ENCODE assay signal across 28 cellular contexts in the genomic region with DNA sequence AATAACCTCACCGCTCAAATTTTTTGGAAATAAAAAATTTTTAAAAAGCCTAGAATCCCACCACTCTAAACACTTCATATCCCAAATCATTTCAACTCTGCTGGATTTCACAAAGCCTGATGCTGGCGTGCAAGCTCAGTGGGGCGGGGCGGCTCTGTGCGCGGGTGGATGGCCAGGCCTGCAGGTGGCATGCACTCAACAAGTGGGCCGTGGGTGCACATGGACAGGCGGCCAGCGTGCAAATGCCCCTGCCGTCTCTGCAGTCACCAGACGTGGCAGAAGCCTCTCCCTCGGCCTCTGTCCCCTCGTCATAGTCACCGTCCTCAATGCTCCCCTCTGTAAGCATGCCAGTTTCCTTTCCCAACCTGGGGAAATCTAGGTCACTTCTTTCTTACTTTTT. TPM values are rescaled to one million over a fixed set of nuclear protein-coding genes. Genes with fewer than 3 reads are reported as not detected.
DNase-seq lines count a peak whose midpoint lies in the region; ATAC-seq, FAIRE-seq and TF ChIP-seq lines count a peak whose summit lies in the region.
"Had no signal": no experiment of that assay in that cellular context is flagged by ENCODE, and none has a peak within 500 bp of the region (broad histone marks: within the 10 kb centered on the region; RNA-seq: fewer than 3 reads in every experiment).

No MANE protein-coding gene starts in this region.

- no peaks in the 10 kb centered on the region for H3K36me3 ChIP-seq in right lobe of liver
- H3K36me3 ChIP-seq in HepG2 (replicated peaks in 1 of 2; ENCODE audit: control insufficient read depth in 1 of 2, insufficient read depth in 2 of 2, low read length in 2 of 2): no peaks in the 10 kb centered on the region
- no peaks in the 10 kb centered on the region for H3K36me3 ChIP-seq in neuronal stem cell (replicated peaks in 1 of 2; ENCODE audit: control insufficient read depth in 2 of 2, insufficient read depth in 2 of 2, low read length in 2 of 2)
- H3K36me3 ChIP-seq in testis (ENCODE audit: low read depth, missing control alignments): no peaks in the 10 kb centered on the region

- CTCF ChIA-PET in HepG2 (lab: Yijun Ruan, JAX; ENCODE audit: low intra/inter-chr PET ratio, low total read pairs): no interaction called here

- H4K91ac ChIP-seq in neuronal stem cell (ENCODE audit: low read depth, low read length, poor library complexity): no peak overlapping the region

- H3K4ac ChIP-seq in neuronal stem cell (ENCODE audit: low read length): no peak overlapping the region

- peak overlapping the region; percentile 1 for H4K8ac ChIP-seq in neuronal stem cell (ENCODE audit: low read depth, low read length)

- no TSS peak for BruUV-seq in HepG2 (replicated peaks; lab: Mats Ljungman, UMichigan)

- intact Hi-C loops in right lobe of liver (cut with DNase I) (no loop called here), HepG2 (cut with micrococcal nuclease; ENCODE audit: unreplicated experiment) (no loop called here), testis (cut with DNase I; ENCODE audit: low total_unique reads) (no loop called here)

- TF ChIP-seq POLR2A in right lobe of liver (IDR thresholded peaks at IDR 0.05) (no peak), HepG2 (IDR thresholded peaks at IDR 0.05; ENCODE audit: insufficient read depth in 1 of 2, low read depth in 2 of 2, low read length in 2 of 2) (no peak), testis (IDR thresholded peaks at IDR 0.05) (no peak)

- H3K9me3 ChIP-seq in right lobe of liver (no peaks in the 10 kb centered on the region), HepG2 (ENCODE audit: low read length) (no peaks in the 10 kb centered on the region), neuronal stem cell (replicated peaks in 1 of 2; ENCODE audit: control insufficient read depth in 2 of 2, insufficient read depth in 1 of 2, low read depth in 1 of 2, low read length in 2 of 2) (no peaks in the 10 kb centered on the region), testis (no peaks in the 10 kb centered on the region)
- H3K9me3 ChIP-seq: A549 had no signal

- peak overlapping the region; percentile 41 for H3K18ac ChIP-seq in neuronal stem cell (ENCODE audit: low read length)

- peaks cover 7% of the 10 kb centered on the region for H3K4me1 Mint-ChIP-seq in chondrocyte (ENCODE audit: low read depth)

- H3K9ac ChIP-seq in HepG2 (ENCODE audit: insufficient read depth, low read depth, low read length) (no peak overlapping the region), neuronal stem cell (ENCODE audit: low read depth, low read length, poor library complexity) (peak overlapping the region; percentile 16)

- no peak overlapping the region for H3K23ac ChIP-seq in neuronal stem cell (ENCODE audit: low read depth, low read length, poor library complexity)

- 83% methylated on average over 6 of the region's 14 CpGs for WGBS in right lobe of liver (ENCODE audit: insufficient coverage, low coverage, low lambda C conversion rate, missing lambda C conversion rate)
- 55% methylated on average over 10 of the region's 14 CpGs for WGBS in HepG2 (ENCODE audit: low lambda C conversion rate)
- no CpG with 5 or more reads among the region's 14 CpGs for WGBS in neuronal stem cell (ENCODE audit: extremely low coverage in 2 of 2, insufficient read length in 2 of 2, insufficient replicate concordance in 1 of 2), 2 donors
- 95 to 98% methylated on average over 11 to 14 of the region's 14 CpGs for WGBS in testis, 2 donors

- no peak for TF ChIP-seq CTCF in right lobe of liver (IDR thresholded peaks at IDR 0.05)
- no peak for TF ChIP-seq CTCF in HepG2 (CRISPR knock-in tag; IDR thresholded peaks at IDR 0.05)
- TF ChIP-seq CTCF in chondrocyte (IDR thresholded peaks at IDR 0.05): no peak
- no peak for TF ChIP-seq CTCF in testis (IDR thresholded peaks at IDR 0.05)

- H2BK15ac ChIP-seq in neuronal stem cell (ENCODE audit: low read length): no peak overlapping the region

- H3K27ac Mint-ChIP-seq in chondrocyte (ENCODE audit: unreplicated experiment): no peak overlapping the region
- H3K27ac Mint-ChIP-seq: GM23338 had no signal

- H3K27me3 ChIP-seq in right lobe of liver (no peaks in the 10 kb centered on the region), HepG2 (ENCODE audit: control insufficient read depth in 1 of 2, insufficient read depth in 2 of 2, low read length in 2 of 2) (peaks cover 14 to 62% of the 10 kb centered on the region in 2 experiments), neuronal stem cell (ENCODE audit: control insufficient read depth in 3 of 3, insufficient read depth in 3 of 3, low read depth in 1 of 3, low read length in 3 of 3) (no peaks in the 10 kb centered on the region), testis (no peaks in the 10 kb centered on the region)

- TF ChIP-seq RAD21 in HepG2 (CRISPR knock-in tag; IDR thresholded peaks at IDR 0.05): no peak

- H3K27me3 Mint-ChIP-seq in chondrocyte (ENCODE audit: low read depth): peaks cover 22% of the 10 kb centered on the region

- in situ Hi-C loops in HepG2 (cut with HindIII; ENCODE audit: extremely low pct_ligation_motif_present, low pct_unique_long_range_greater_than_20kb): no loop called here

- H3K79me2 ChIP-seq in HepG2 (ENCODE audit: insufficient read depth, low read length): no peaks in the 10 kb centered on the region

- TF ChIP-seq EP300 in HepG2 (IDR thresholded peaks at IDR 0.05; ENCODE audit: low read depth in 2 of 2, low read length in 2 of 2) (no peak), HepG2 (CRISPR knock-in tag; IDR thresholded peaks at IDR 0.05; ENCODE audit: borderline replicate concordance) (no peak)

- H3K4me2 ChIP-seq in HepG2 (ENCODE audit: low read depth, low read length): no peak overlapping the region
- no peak overlapping the region for H3K4me2 ChIP-seq in neuronal stem cell (ENCODE audit: insufficient read depth, low read length, poor library complexity, severe bottlenecking)
- H3K4me2 ChIP-seq: A549, GM23338, PC-9 had no signal

- H3K36me3 Mint-ChIP-seq in chondrocyte (ENCODE audit: low read depth): no peaks in the 10 kb centered on the region
- H3K36me3 Mint-ChIP-seq: CD8-positive, alpha-beta memory T cell had no signal

- no peak overlapping the region for H2BK120ac ChIP-seq in neuronal stem cell (ENCODE audit: low read depth, low read length)

- no peaks in the 10 kb centered on the region for H3K9me3 Mint-ChIP-seq in chondrocyte (ENCODE audit: low read depth)
- H3K9me3 Mint-ChIP-seq: CD8-positive, alpha-beta memory T cell; GM23338 had no signal

- H2AK5ac ChIP-seq in neuronal stem cell (ENCODE audit: low read depth, low read length): no peak overlapping the region

- no peak overlapping the region for H2BK5ac ChIP-seq in neuronal stem cell (ENCODE audit: low read length)

- H3K14ac ChIP-seq in neuronal stem cell (ENCODE audit: low read length): no peak overlapping the region

- H3K4me3 Mint-ChIP-seq in chondrocyte (ENCODE audit: unreplicated experiment): no peak overlapping the region
- H3K4me3 Mint-ChIP-seq: CD8-positive, alpha-beta memory T cell; GM23338 had no signal

- DNase-seq in right lobe of liver (peak in 2 of 3 donors; percentile 13 to 43), HepG2 (ENCODE audit: low spot score) (no peak), chondrocyte (ENCODE audit: low spot score) (peak; percentile 76), neuronal stem cell (ENCODE audit: low spot score) (no peak), testis (no peak), NCI-H82 (lab: John Stamatoyannopoulos, UW) (no peak)
- DNase-seq in central memory CD4-positive, alpha-beta T cell: no peak
- DNase-seq: DMS 273 treated with DMSO at 0.1 percent for 48 hours, DMS79, EL, GDM1, NCI-H1048, NCI-H1417, NCI-H1694, NCI-H2029 treated with DMSO at 0.1 percent for 48 hours, NCI-H446 treated with DMSO at 0.1 percent for 48 hours, NCI-H526, PC-9, SHP77 treated with DMSO at 0.1 percent for 48 hours had no signal

- H3K4me3 ChIP-seq in right lobe of liver (no peak overlapping the region), HepG2 (replicated peaks in 1 of 3; ENCODE audit: insufficient read depth in 1 of 3, low read depth in 2 of 3, low read length in 3 of 3) (no peak overlapping the region), neuronal stem cell (ENCODE audit: low read length in 2 of 2) (no peak overlapping the region), testis (no peak overlapping the region)
- H3K4me3 ChIP-seq: A549, GM12878, GM23338, PC-9, SK-N-MC had no signal

- POLR2A ChIA-PET in HepG2 (lab: Yijun Ruan, JAX): no interaction called here

- no peak for ATAC-seq in right lobe of liver
- ATAC-seq in HepG2: no peak
- ATAC-seq: A549, GM12878, GM23338, HCT116 had no signal

- no peaks in the 10 kb centered on the region for H4K20me1 ChIP-seq in HepG2 (ENCODE audit: insufficient read depth, low read length)

- no peak overlapping the region for H2AFZ ChIP-seq in HepG2 (ENCODE audit: low read length)
- H2AFZ ChIP-seq in neuronal stem cell (ENCODE audit: low read length): no peak overlapping the region
- H2AFZ ChIP-seq: GM23338, PC-9 had no signal

- H3K79me1 ChIP-seq in neuronal stem cell (ENCODE audit: low read depth, low read length): peaks cover 1% of the 10 kb centered on the region

- H3K27ac ChIP-seq in right lobe of liver (no peak overlapping the region), HepG2 (ENCODE audit: extremely low read length, insufficient read depth, low read length) (no peak overlapping the region), neuronal stem cell (replicated peaks; ENCODE audit: low read length) (no peak overlapping the region), testis (no peak overlapping the region)
- H3K27ac ChIP-seq: A549, C4-2B, HL-60, PC-9, SK-N-MC had no signal

- H3K4me1 ChIP-seq in right lobe of liver (no peaks in the 10 kb centered on the region), HepG2 (ENCODE audit: insufficient read depth, low read length) (peaks cover 10% of the 10 kb centered on the region; the same call in 1 of the 2 replicates), neuronal stem cell (ENCODE audit: control insufficient read depth in 2 of 2, insufficient read depth in 1 of 2, low read depth in 1 of 2, low read length in 2 of 2) (peaks cover 2 to 13% of the 10 kb centered on the region in 2 donors), testis (no peaks in the 10 kb centered on the region)
- H3K4me1 ChIP-seq: A549 had no signal

- FAIRE-seq in HepG2 (lab: Jason Lieb, UNC): no peak
- FAIRE-seq: A549, GM12878 had no signal

- H2BK12ac ChIP-seq in neuronal stem cell (ENCODE audit: low read length): peak overlapping the region; percentile 5

RNA-seq across cellular contexts. Expression of gene PDE9A, which starts 6.6 kb away (rescaled TPM):
- total RNA-seq in right lobe of liver (1 to 10 TPM; 1.1 to 5.9 (median 3.3) TPM), HepG2 (2016; rRNA removed; fragmentation: Illumina TruSeq; extraction: Trizol) (4.3 and 4.6 TPM in 2 replicates), chondrocyte (0.60 to 1.2 TPM (median 1.1 TPM) in 3 replicates), testis (1 to 10 TPM; 5.7 to 6.3 TPM)
- total RNA-seq in HepG2 (2016; cell fraction: cytosol; rRNA removed; fragmentation: Illumina TruSeq; extraction: Trizol; ENCODE audit: low read depth): 5.9 and 7.3 TPM in 2 replicates
- total RNA-seq in HepG2 (2016; cell fraction: insoluble cytoplasmic fraction; rRNA removed; fragmentation: Illumina TruSeq; extraction: Trizol): 4.1 and 4.3 TPM in 2 replicates
- total RNA-seq in HepG2 (2016; cell fraction: membrane; rRNA removed; fragmentation: Illumina TruSeq; extraction: Trizol): 9.6 TPM in 2 replicates
- 4.2 and 5.2 TPM in 2 replicates for total RNA-seq in HepG2 (2016; cell fraction: nucleus; rRNA removed; fragmentation: Illumina TruSeq; extraction: Trizol)
- polyA plus RNA-seq in HepG2 (2011; rRNA removed) (19.7 and 22.9 TPM in 2 replicates), testis (ENCODE audit: insufficient read depth, low read depth, low replicate concordance) (6.4 TPM)
- polyA plus RNA-seq in HepG2 (2011; cell fraction: cytosol; rRNA removed): 16.4 and 19.0 TPM in 2 replicates
- 25.1 and 25.6 TPM in 2 replicates for polyA plus RNA-seq in HepG2 (2011; cell fraction: nucleus; rRNA removed)
- polyA plus RNA-seq in HepG2 (2012): 15.9 and 16.0 TPM in 2 replicates
- polyA plus RNA-seq in HepG2 (2016; cell fraction: cytosol; fragmentation: Illumina TruSeq; extraction: Trizol; ENCODE audit: low read depth): 12.4 and 13.6 TPM in 2 replicates
- polyA plus RNA-seq in HepG2 (2016; cell fraction: insoluble cytoplasmic fraction; fragmentation: Illumina TruSeq; extraction: Trizol; ENCODE audit: low read depth): 5.4 and 7.7 TPM in 2 replicates
- polyA plus RNA-seq in HepG2 (2016; cell fraction: membrane; fragmentation: Illumina TruSeq; extraction: Trizol; ENCODE audit: low read depth): 12.9 and 13.7 TPM in 2 replicates
- polyA plus RNA-seq in HepG2 (2016; cell fraction: nucleus; fragmentation: Illumina TruSeq; extraction: Trizol; ENCODE audit: insufficient read depth, low read depth): 8.9 TPM in 2 replicates
- polyA minus RNA-seq in HepG2 (2011; rRNA and poly(A)+ RNA removed; ENCODE audit: low replicate concordance): 6.1 and 18.8 TPM in 2 replicates
- polyA minus RNA-seq in HepG2 (2011; cell fraction: cytosol; rRNA and poly(A)+ RNA removed): 10.6 and 12.7 TPM in 2 replicates
- 10.4 and 11.6 TPM in 2 replicates for polyA minus RNA-seq in HepG2 (2011; cell fraction: nucleus; rRNA and poly(A)+ RNA removed)
- 44.9 TPM for polyA plus RNA-seq in neuronal stem cell (2013, experiment 1 of 2)
- 45.6 TPM for polyA plus RNA-seq in neuronal stem cell (2013, experiment 2 of 2)
- total RNA-seq: RPMI7951 had no signal

Comparison
In these comparisons a context has a peak if more than half of its experiments do, and no peak if none do; other contexts are left out.
1. DNase-seq: peak in right lobe of liver (2 of 3) and chondrocyte (single experiment); none in HepG2 (single experiment), neuronal stem cell (single experiment), testis (single experiment), central memory CD4-positive, alpha-beta T cell (single experiment) and NCI-H82 (single experiment).